Comparison of ENCODE assay signal across 8 cellular contexts in genomic region chrX:21926527-21927278, GRCh38. TPM values are rescaled to one million over a fixed set of nuclear protein-coding genes. Genes with fewer than 3 reads are reported as not detected.
DNase-seq lines count a peak whose midpoint lies in the region; ATAC-seq and TF ChIP-seq lines count a peak whose summit lies in the region.

No MANE protein-coding gene starts in this region.

- TF ChIP-seq CTCF in HL-60 (IDR thresholded peaks at IDR 0.05; ENCODE audit: insufficient read depth, low read length) = no peak
- TF ChIP-seq CTCF in liver (IDR thresholded peaks at IDR 0.05; ENCODE audit: low read depth, low read length, missing input control) = no peak
- TF ChIP-seq CTCF in vagina (IDR thresholded peaks at IDR 0.05) = no peak

- no peak overlapping the region for H3K9ac ChIP-seq in liver (ENCODE audit: low read depth in 1 of 2, low read length in 2 of 2)

- 62% methylated on average over 6 of the region's 6 CpGs for WGBS in liver

- intact Hi-C loops in vagina (cut with DNase I) = no loop called here

- H3K4me1 Mint-ChIP-seq in activated CD8-positive, alpha-beta memory T cell treated with anti-CD3 and anti-CD28 coated beads, Interleukin-2, amount 10 ng/mL, durations not matched to agents 7 days and 5 days = peaks cover 37% of the 10 kb centered on the region
- peaks cover 17% of the 10 kb centered on the region for H3K4me1 Mint-ChIP-seq in activated naive CD8-positive, alpha-beta T cell treated with anti-CD3 and anti-CD28 coated beads, Interleukin-2, amount 10 ng/mL, durations not matched to agents 7 days and 5 days

- H3K27me3 ChIP-seq in HL-60 (ENCODE audit: insufficient read depth, poor library complexity, severe bottlenecking) = no peaks in the 10 kb centered on the region
- no peaks in the 10 kb centered on the region for H3K27me3 ChIP-seq in liver (ENCODE audit: control insufficient read depth in 4 of 4, insufficient read depth in 4 of 4, low read length in 3 of 4)
- no peaks in the 10 kb centered on the region for H3K27me3 ChIP-seq in vagina

- H3K4me1 ChIP-seq in liver (ENCODE audit: control insufficient read depth in 4 of 4, insufficient read depth in 4 of 4, low read length in 3 of 4) (no peaks in the 10 kb centered on the region), vagina (no peaks in the 10 kb centered on the region)

- TF ChIP-seq RAD21 in liver (IDR thresholded peaks at IDR 0.05) = no peak

- POLR2A ChIA-PET in activated naive CD8-positive, alpha-beta T cell treated with anti-CD3 and anti-CD28 coated beads, Interleukin-2, amount 10 ng/mL, durations not matched to agents 7 days and 5 days (lab: Charles Lee) = no interaction called here

- H3K27ac ChIP-seq in HL-60 (replicated peaks) (peak overlapping the region; percentile 45), liver (ENCODE audit: low read depth in 1 of 2, low read length in 2 of 2) (peak overlapping the region; percentile 65 to 72), vagina (no peak overlapping the region)

- H3K9me3 Mint-ChIP-seq in activated CD8-positive, alpha-beta memory T cell treated with anti-CD3 and anti-CD28 coated beads, Interleukin-2, amount 10 ng/mL, durations not matched to agents 7 days and 5 days (ENCODE audit: low read depth) = no peaks in the 10 kb centered on the region
- H3K9me3 Mint-ChIP-seq in activated naive CD8-positive, alpha-beta T cell treated with anti-CD3 and anti-CD28 coated beads, Interleukin-2, amount 10 ng/mL, durations not matched to agents 7 days and 5 days = peaks cover 2% of the 10 kb centered on the region

- no peak overlapping the region for H3K4me3 Mint-ChIP-seq in activated CD8-positive, alpha-beta memory T cell treated with anti-CD3 and anti-CD28 coated beads, Interleukin-2, amount 10 ng/mL, durations not matched to agents 7 days and 5 days
- no peak overlapping the region for H3K4me3 Mint-ChIP-seq in activated naive CD8-positive, alpha-beta T cell treated with anti-CD3 and anti-CD28 coated beads, Interleukin-2, amount 10 ng/mL, durations not matched to agents 7 days and 5 days

- no peak for DNase-seq in activated CD8-positive, alpha-beta memory T cell treated with anti-CD3 and anti-CD28 coated beads, Interleukin-2, amount 10 ng/mL, durations not matched to agents 7 days and 5 days
- DNase-seq in activated CD8-positive, alpha-beta memory T cell treated with anti-CD3 and anti-CD28 coated beads, Interleukin-2, amount 50 U/mL, for 4 hours = no peak
- DNase-seq in HL-60 (ENCODE audit: low read depth in 1 of 2, low spot score in 1 of 2) = no peak
- no peak for DNase-seq in activated naive CD8-positive, alpha-beta T cell treated with anti-CD3 and anti-CD28 coated beads, Interleukin-2, amount 10 ng/mL, durations not matched to agents 7 days and 5 days
- no peak for DNase-seq in vagina (ENCODE audit: extremely low spot score in 2 of 2)
- DNase-seq in NCI-H1092 (lab: John Stamatoyannopoulos, UW) = no peak

- TF ChIP-seq POLR2A in vagina (IDR thresholded peaks at IDR 0.05) = no peak

- H3K9me3 ChIP-seq in liver (ENCODE audit: control insufficient read depth in 4 of 4, low read length in 3 of 4) = no peaks in the 10 kb centered on the region
- H3K9me3 ChIP-seq in vagina = no peaks in the 10 kb centered on the region

- peak overlapping the region; percentile 70 for H3K27ac Mint-ChIP-seq in activated CD8-positive, alpha-beta memory T cell treated with anti-CD3 and anti-CD28 coated beads, Interleukin-2, amount 10 ng/mL, durations not matched to agents 7 days and 5 days
- H3K27ac Mint-ChIP-seq in activated naive CD8-positive, alpha-beta T cell treated with anti-CD3 and anti-CD28 coated beads, Interleukin-2, amount 10 ng/mL, durations not matched to agents 7 days and 5 days = peak overlapping the region; percentile 34

- H3K4me3 ChIP-seq in HL-60 (replicated peaks; ENCODE audit: insufficient read depth, low read length) (peak overlapping the region; percentile 8; the same call in 1 of the 2 replicates), liver (ENCODE audit: low read depth in 1 of 3, low read length in 3 of 3) (no peak overlapping the region), vagina (no peak overlapping the region)

- CTCF ChIA-PET in activated CD8-positive, alpha-beta memory T cell treated with anti-CD3 and anti-CD28 coated beads, Interleukin-2, amount 10 ng/mL, durations not matched to agents 7 days and 5 days (lab: Charles Lee) = no interaction called here

- no peaks in the 10 kb centered on the region for H3K27me3 Mint-ChIP-seq in activated CD8-positive, alpha-beta memory T cell treated with anti-CD3 and anti-CD28 coated beads, Interleukin-2, amount 10 ng/mL, durations not matched to agents 7 days and 5 days
- no peaks in the 10 kb centered on the region for H3K27me3 Mint-ChIP-seq in activated naive CD8-positive, alpha-beta T cell treated with anti-CD3 and anti-CD28 coated beads, Interleukin-2, amount 10 ng/mL, durations not matched to agents 7 days and 5 days

- H3K36me3 ChIP-seq in liver (ENCODE audit: control insufficient read depth in 4 of 4, insufficient read depth in 3 of 4, low read depth in 1 of 4, low read length in 3 of 4) (no peaks in the 10 kb centered on the region), vagina (no peaks in the 10 kb centered on the region)

- peak; percentile 83 for ATAC-seq in activated CD8-positive, alpha-beta memory T cell treated with anti-CD3 and anti-CD28 coated beads, Interleukin-2, amount 10 ng/mL, durations not matched to agents 7 days and 5 days
- ATAC-seq in activated naive CD8-positive, alpha-beta T cell treated with anti-CD3 and anti-CD28 coated beads, Interleukin-2, amount 10 ng/mL, durations not matched to agents 7 days and 5 days (ENCODE audit: low read depth) = peak; percentile 30
- ATAC-seq in HG03521 (IDR thresholded peaks at IDR 0.05; ENCODE audit: unreplicated experiment) = no peak

- peaks cover 12% of the 10 kb centered on the region for H3K36me3 Mint-ChIP-seq in activated CD8-positive, alpha-beta memory T cell treated with anti-CD3 and anti-CD28 coated beads, Interleukin-2, amount 10 ng/mL, durations not matched to agents 7 days and 5 days
- H3K36me3 Mint-ChIP-seq in activated naive CD8-positive, alpha-beta T cell treated with anti-CD3 and anti-CD28 coated beads, Interleukin-2, amount 10 ng/mL, durations not matched to agents 7 days and 5 days = peaks cover 12% of the 10 kb centered on the region

TF ChIP-seq in liver, 16 proteins besides CTCF, POLR2A, EP300 and RAD21:
- TF ChIP-seq MAX (IDR thresholded peaks at IDR 0.05) (no peak), JUND (IDR thresholded peaks at IDR 0.05) (peak; percentile 65 to 69)

RNA-seq across cellular contexts. Expression of gene SMS, which starts 13.8 kb away (rescaled TPM):
- 10 to 100 TPM; 76.2 to 95.6 TPM for total RNA-seq in activated CD8-positive, alpha-beta memory T cell treated with anti-CD3 and anti-CD28 coated beads, Interleukin-2, amount 10 ng/mL, durations not matched to agents 7 days and 5 days
- total RNA-seq in activated naive CD8-positive, alpha-beta T cell treated with anti-CD3 and anti-CD28 coated beads, Interleukin-2, amount 10 ng/mL, durations not matched to agents 7 days and 5 days = 10 to 100 TPM; 64.1 to 67.4 TPM
- total RNA-seq in liver (10 to 100 TPM; 13.9 to 41.0 TPM), vagina (36.8 TPM)
- 10 to 100 TPM; 17.0 to 18.5 TPM for polyA plus RNA-seq in liver
